8 cellular contexts compared by ENCODE assay signal in genomic region chr5:136053336-136054121, GRCh38. TPM values are rescaled to one million over a fixed set of nuclear protein-coding genes. Genes with fewer than 3 reads are reported as not detected.
DNase-seq lines count a peak whose midpoint lies in the region; ATAC-seq and TF ChIP-seq lines count a peak whose summit lies in the region.

No MANE protein-coding gene starts in this region.

- DNase-seq in ELF-1 (ENCODE audit: low read depth, low spot score) (peak; percentile 57), foreskin keratinocyte (peak; percentile 91 to 94), retinal pigment epithelial cell (ENCODE audit: low read depth) (peak; percentile 68), D341Med (ENCODE audit: low spot score) (no peak), NCI-H1417 (lab: John Stamatoyannopoulos, UW) (no peak), SHP77 treated with DMSO at 0.1 percent for 48 hours (lab: John Stamatoyannopoulos, UW) (no peak)

- no peak overlapping the region for H3K4me3 ChIP-seq in retinal pigment epithelial cell (ENCODE audit: low read length)

- ATAC-seq in SK-N-SH treated with all-trans-retinoic acid at 6 μM for 48 hours (peak; percentile 63), foreskin keratinocyte (peak; percentile 99), GM21529 (IDR thresholded peaks at IDR 0.05; ENCODE audit: unreplicated experiment) (no peak)

- TF ChIP-seq CTCF in foreskin keratinocyte (conservative IDR thresholded peaks at IDR 0.05) (peak; percentile 8), retinal pigment epithelial cell (conservative IDR thresholded peaks at IDR 0.05; ENCODE audit: low read depth, low read length) (no peak)

- H3K27me3 ChIP-seq in foreskin keratinocyte = peaks cover 5% of the 10 kb centered on the region

- H3K4me1 ChIP-seq in foreskin keratinocyte = peaks cover 8% of the 10 kb centered on the region

- peak overlapping the region; percentile 1 for H3K27ac ChIP-seq in foreskin keratinocyte

TF ChIP-seq in SK-N-SH treated with all-trans-retinoic acid at 6 μM for 48 hours, 23 proteins besides CTCF, POLR2A, EP300 and RAD21:
- TF ChIP-seq ARNTL (CRISPR knock-in tag; IDR thresholded peaks at IDR 0.05; ENCODE audit: borderline replicate concordance, low read depth) (no peak), RARB (CRISPR knock-in tag; IDR thresholded peaks at IDR 0.05) (peak; percentile 13; the same call in 1 of the 2 replicates), ZC3H10 (CRISPR knock-in tag; IDR thresholded peaks at IDR 0.05) (0 out of 2 replicates have a peak, but pooled peaks have one; percentile 44), TCF4 (CRISPR knock-in tag; IDR thresholded peaks at IDR 0.05; ENCODE audit: borderline replicate concordance) (no peak), PPARA (CRISPR knock-in tag; IDR thresholded peaks at IDR 0.05; ENCODE audit: borderline replicate concordance) (no peak), ISL1 (CRISPR knock-in tag; IDR thresholded peaks at IDR 0.05) (peak; percentile 57; the same call in 1 of the 2 replicates), CSRNP3 (CRISPR knock-in tag; IDR thresholded peaks at IDR 0.05) (no peak), TOX (CRISPR knock-in tag; IDR thresholded peaks at IDR 0.05; ENCODE audit: borderline replicate concordance) (peak; percentile 58; the same call in 1 of the 2 replicates)

RNA-seq across cellular contexts. Expression of gene TGFBI, which starts 24.7 kb away (rescaled TPM):
- total RNA-seq in foreskin keratinocyte = 86.9 and 143 TPM in 2 replicates
- 77.4 and 131 TPM in 2 replicates for polyA plus RNA-seq in foreskin keratinocyte

Comparison
In these comparisons a context has a peak if more than half of its experiments do, and no peak if none do; other contexts are left out.
1. DNase-seq: peak in ELF-1 (single experiment), foreskin keratinocyte (2 of 2) and retinal pigment epithelial cell (single experiment); none in D341Med (single experiment), NCI-H1417 (0 of 3) and SHP77 treated with DMSO at 0.1 percent for 48 hours (single experiment).